In genomic region chr6:23661549-23661948, GRCh38 we compare ENCODE assay signal across 10 cellular contexts.
"Had no signal": no experiment of that assay in that cellular context is flagged by ENCODE, and none has a peak within 500 bp of the region (broad histone marks: within the 10 kb centered on the region; RNA-seq: fewer than 3 reads in every experiment).

No MANE protein-coding gene starts in this region.

- H3K4me3 Mint-ChIP-seq: GM23338, HFFc6 had no signal

- FAIRE-seq: H1, H54 had no signal

- H3K9me3 ChIP-seq: HAP-1 had no signal

- H3K9ac ChIP-seq: GM23248 had no signal

- ATAC-seq: GM23338, HCT116 had no signal

- H3K4me2 ChIP-seq: GM23338 had no signal

- H3K27ac Mint-ChIP-seq: GM23338, HFFc6 had no signal

- DNase-seq: GM23248, GOT3, H7, HCEC 1CT, HFFc6 had no signal

- H3K36me3 ChIP-seq: HAP-1 had no signal

- H3K4me3 ChIP-seq: GM23248, GM23338, HAP-1 had no signal

- H3K4me1 ChIP-seq: HAP-1 had no signal

- H3K27ac ChIP-seq: GM23248 had no signal

- H2AFZ ChIP-seq: GM23248, GM23338 had no signal
